In genomic region chr2:189608799-189609422, GRCh38 we compare ENCODE assay signal across 23 cellular contexts. TPM values are rescaled to one million over a fixed set of nuclear protein-coding genes. Genes with fewer than 3 reads are reported as not detected.
A peak's percentile ranks its signal among the peaks of the same experiment; 100 is the strongest.
DNase-seq lines count a peak whose midpoint lies in the region; ATAC-seq, FAIRE-seq and TF ChIP-seq lines count a peak whose summit lies in the region.
"Had no signal": no experiment of that assay in that cellular context is flagged by ENCODE, and none has a peak within 500 bp of the region (broad histone marks: within the 10 kb centered on the region; RNA-seq: fewer than 3 reads in every experiment).

No MANE protein-coding gene starts in this region.

- no peaks in the 10 kb centered on the region for H4K20me1 ChIP-seq in Loucy (ENCODE audit: insufficient read depth, low read length, poor library complexity, severe bottlenecking)

- no peak overlapping the region for H3K27ac Mint-ChIP-seq in osteocyte (ENCODE audit: unreplicated experiment)
- H3K27ac Mint-ChIP-seq: CD8-positive, alpha-beta memory T cell had no signal

- no peaks in the 10 kb centered on the region for H3K9me3 ChIP-seq in Loucy (ENCODE audit: insufficient read depth, low read depth, low read length)
- no peaks in the 10 kb centered on the region for H3K9me3 ChIP-seq in kidney (ENCODE audit: control insufficient read depth in 1 of 2, low read length in 2 of 2)
- H3K9me3 ChIP-seq: ascending aorta, heart left ventricle, psoas muscle had no signal

- peak; percentile 80 for DNase-seq in bronchial epithelial cell (ENCODE audit: low read depth)
- peak; percentile 72 for DNase-seq in iris pigment epithelial cell (ENCODE audit: low read depth)
- DNase-seq in kidney: no peak
- no peak for DNase-seq in osteocyte (ENCODE audit: extremely low spot score, unreplicated experiment)
- DNase-seq: ACHN; activated CD4-positive, alpha-beta T cell treated with anti-CD3 and anti-CD28 coated beads for 1 hour; activated gamma-delta T cell treated with Interleukin-2 at 50 U/mL for 16 hours; CD8-positive, alpha-beta memory T cell; heart left ventricle; islet precursor cell; NCI-H1694 treated with DMSO at 0.1 percent for 48 hours; NCI-H446 treated with DMSO at 0.1 percent for 48 hours; psoas muscle; SIG-M5; stimulated activated naive CD4-positive, alpha-beta T cell; T-helper 2 cell had no signal

- FAIRE-seq in bronchial epithelial cell (lab: Jason Lieb, UNC): no peak
- no peak for FAIRE-seq in kidney (lab: Jason Lieb, UNC)

- peak overlapping the region; percentile 50 for H3K4me2 ChIP-seq in Loucy (ENCODE audit: low read depth, low read length, poor library complexity, severe bottlenecking)

- H3K36me3 ChIP-seq in ACC112 (ENCODE audit: insufficient read depth, low read length) (no peaks in the 10 kb centered on the region), Loucy (ENCODE audit: insufficient read depth, low read length) (no peaks in the 10 kb centered on the region), bronchial epithelial cell (ENCODE audit: control insufficient read depth, insufficient read depth, low read length) (no peaks in the 10 kb centered on the region), kidney (ENCODE audit: control insufficient read depth in 1 of 2, insufficient read depth in 2 of 2, low read length in 2 of 2) (no peaks in the 10 kb centered on the region)
- H3K36me3 ChIP-seq: ascending aorta, heart left ventricle had no signal

- H3K9ac ChIP-seq in Loucy (ENCODE audit: low read depth, low read length, poor library complexity, severe bottlenecking) (no peak overlapping the region), kidney (ENCODE audit: low read length in 2 of 2) (no peak overlapping the region)

- H3K4me3 Mint-ChIP-seq in osteocyte (ENCODE audit: unreplicated experiment): no peak overlapping the region
- H3K4me3 Mint-ChIP-seq: CD8-positive, alpha-beta memory T cell; nephron had no signal

- H3K79me2 ChIP-seq in ACC112 (ENCODE audit: control insufficient read depth, insufficient read depth, low read length, unreplicated experiment) (no peaks in the 10 kb centered on the region), Loucy (ENCODE audit: insufficient read depth, low read length) (no peaks in the 10 kb centered on the region)

- H3K36me3 Mint-ChIP-seq in osteocyte (ENCODE audit: unreplicated experiment): no peaks in the 10 kb centered on the region
- H3K36me3 Mint-ChIP-seq: CD8-positive, alpha-beta memory T cell had no signal

- H3K4me3 ChIP-seq in ACC112 (ENCODE audit: low read depth, low read length): peak overlapping the region; percentile 33; the same call in 1 of the 2 replicates
- peak overlapping the region; percentile 17 for H3K4me3 ChIP-seq in Loucy (ENCODE audit: low read length, poor library complexity, severe bottlenecking)
- H3K4me3 ChIP-seq in bronchial epithelial cell (ENCODE audit: low read depth, low read length): no peak overlapping the region
- H3K4me3 ChIP-seq in kidney (ENCODE audit: low read length in 2 of 2): no peak overlapping the region
- H3K4me3 ChIP-seq: ascending aorta, coronary artery, heart left ventricle, psoas muscle had no signal

- H2AFZ ChIP-seq in ACC112 (ENCODE audit: low read length, unreplicated experiment) (peak overlapping the region; percentile 71), Loucy (ENCODE audit: low read length) (peak overlapping the region; percentile 47; the same call in 1 of the 2 replicates)

- peak overlapping the region; percentile 90 for H3K27ac ChIP-seq in ACC112 (ENCODE audit: low read depth, low read length)
- H3K27ac ChIP-seq in kidney (ENCODE audit: low read depth in 2 of 2, low read length in 2 of 2): no peak overlapping the region
- H3K27ac ChIP-seq: ascending aorta, coronary artery, heart left ventricle, psoas muscle had no signal

- intact Hi-C loops in kidney (cut with DNase I): no loop called here

- peaks cover 33% of the 10 kb centered on the region for H3K4me1 ChIP-seq in ACC112 (ENCODE audit: control insufficient read depth, insufficient read depth, low read length, unreplicated experiment)
- peaks cover 36% of the 10 kb centered on the region for H3K4me1 ChIP-seq in Loucy (ENCODE audit: insufficient read depth, low read length, poor library complexity, severe bottlenecking)
- H3K4me1 ChIP-seq in kidney (ENCODE audit: control insufficient read depth in 1 of 2, insufficient read depth in 1 of 2, low read depth in 1 of 2, low read length in 2 of 2): peaks cover 0 to 3% of the 10 kb centered on the region in 2 donors

- no peaks in the 10 kb centered on the region for H3K9me3 Mint-ChIP-seq in osteocyte (ENCODE audit: unreplicated experiment)
- H3K9me3 Mint-ChIP-seq: CD8-positive, alpha-beta memory T cell; nephron had no signal

- no peaks in the 10 kb centered on the region for H3K9me2 ChIP-seq in Loucy (replicated peaks; ENCODE audit: low read depth, low read length)

- H3F3A ChIP-seq in Loucy (ENCODE audit: low read depth): no peaks in the 10 kb centered on the region

- H3K27me3 ChIP-seq in ACC112 (ENCODE audit: insufficient read depth, low read length) (no peaks in the 10 kb centered on the region), Loucy (ENCODE audit: insufficient read depth, low read length, poor library complexity, severe bottlenecking) (no peaks in the 10 kb centered on the region), bronchial epithelial cell (ENCODE audit: control insufficient read depth, insufficient read depth, low read length) (no peaks in the 10 kb centered on the region)
- H3K27me3 ChIP-seq: ascending aorta, heart left ventricle had no signal

- H3K4me1 Mint-ChIP-seq in osteocyte (ENCODE audit: unreplicated experiment): peaks cover 18% of the 10 kb centered on the region
- H3K4me1 Mint-ChIP-seq: CD8-positive, alpha-beta memory T cell had no signal

- ATAC-seq in HG03460 (IDR thresholded peaks at IDR 0.05; ENCODE audit: unreplicated experiment) (no peak), GM19452 (IDR thresholded peaks at IDR 0.05; ENCODE audit: unreplicated experiment) (no peak)
- ATAC-seq: heart left ventricle, psoas muscle had no signal

- H3K27me3 Mint-ChIP-seq in osteocyte (ENCODE audit: unreplicated experiment): no peaks in the 10 kb centered on the region
- H3K27me3 Mint-ChIP-seq: CD8-positive, alpha-beta memory T cell had no signal

- TF ChIP-seq CTCF in Loucy (conservative IDR thresholded peaks at IDR 0.05; ENCODE audit: low read length): no peak
- TF ChIP-seq CTCF in bronchial epithelial cell (IDR thresholded peaks at IDR 0.05; ENCODE audit: insufficient read depth, low read length, severe bottlenecking): no peak
- no peak for TF ChIP-seq CTCF in kidney (IDR thresholded peaks at IDR 0.05; ENCODE audit: borderline replicate concordance, extremely low read depth, insufficient read depth)
- TF ChIP-seq CTCF in osteocyte (IDR thresholded peaks at IDR 0.05): no peak

RNA-seq across cellular contexts. Expression of gene SLC40A1, which starts 28.3 kb away (rescaled TPM):
- 1.0 and 1.1 TPM in 2 replicates for total RNA-seq in bronchial epithelial cell
- total RNA-seq in kidney: 78.4 TPM
- 45.8 TPM for polyA plus RNA-seq in kidney (ENCODE audit: insufficient read depth, low read depth, low replicate concordance)
- total RNA-seq in osteocyte: 10.8 and 11.4 TPM in 2 replicates

RNA-seq across cellular contexts. Expression of gene ASNSD1, which starts 52.3 kb away (rescaled TPM):
- total RNA-seq in bronchial epithelial cell: 30.3 and 36.6 TPM in 2 replicates
- 28.6 TPM for total RNA-seq in kidney
- 36.5 TPM for polyA plus RNA-seq in kidney (ENCODE audit: insufficient read depth, low read depth, low replicate concordance)
- 46.0 and 47.6 TPM in 2 replicates for total RNA-seq in osteocyte

Comparison
In these comparisons a context has a peak if more than half of its experiments do, and no peak if none do; other contexts are left out.
1. H3K4me3 ChIP-seq: peak in ACC112 (single experiment) and Loucy (single experiment); none in bronchial epithelial cell (single experiment) and kidney (0 of 2).
2. DNase-seq: peak in bronchial epithelial cell (single experiment) and iris pigment epithelial cell (single experiment); none in kidney (single experiment) and osteocyte (single experiment).